ENCODE assay signal across 8 cellular contexts in the genomic region with DNA sequence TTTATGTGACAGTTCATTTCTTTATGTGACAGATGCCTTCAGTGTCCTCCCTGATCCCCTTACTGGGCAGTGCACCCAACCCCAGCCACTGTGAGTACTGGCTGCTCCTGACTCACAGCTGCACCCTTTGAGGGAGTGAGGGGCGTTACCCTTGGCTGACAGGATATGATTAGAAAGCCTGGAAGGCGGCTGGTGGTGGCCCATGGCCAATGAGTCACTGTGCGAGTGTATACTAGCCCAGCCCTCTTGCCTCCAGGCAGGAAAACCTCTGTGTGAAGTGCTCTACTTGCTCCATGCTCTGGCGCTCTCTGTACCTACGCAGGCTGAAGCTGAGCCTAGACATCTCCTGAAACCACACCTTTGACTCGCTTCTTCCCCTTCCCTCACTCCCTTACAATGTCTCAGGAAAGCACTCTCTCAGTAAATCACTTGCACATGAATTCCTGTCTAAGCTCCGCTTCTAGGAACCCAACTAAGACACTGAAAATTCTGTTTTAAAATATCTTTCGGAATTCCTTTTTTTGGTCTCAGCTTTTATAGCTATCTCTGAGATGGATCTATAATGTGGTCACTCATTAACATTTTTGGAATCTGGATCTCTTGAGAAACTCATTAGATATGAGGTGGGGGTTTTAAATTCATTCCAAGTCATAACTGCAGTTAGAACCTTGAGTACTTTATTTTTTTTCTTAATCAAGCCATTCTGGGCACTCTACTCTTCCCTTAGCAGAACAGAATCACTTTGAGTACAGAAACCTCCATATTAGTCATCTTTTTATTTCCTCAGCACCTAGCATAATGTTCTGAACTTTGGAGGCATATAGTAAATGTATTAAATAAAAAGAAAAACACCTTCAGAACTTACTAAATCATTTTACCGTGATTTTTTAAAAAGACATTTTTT. TPM values are rescaled to one million over a fixed set of nuclear protein-coding genes. Genes with fewer than 3 reads are reported as not detected.
DNase-seq lines count a peak whose midpoint lies in the region; ATAC-seq and TF ChIP-seq lines count a peak whose summit lies in the region.

No MANE protein-coding gene starts in this region.

- H3K4me2 ChIP-seq in hepatocyte, result no peak overlapping the region

- in situ Hi-C loops in KBM-7 (cut with MboI; ENCODE audit: low pct_unique_long_range_greater_than_20kb, low sequenced_read_pairs), result no loop called here

- H3K9me3 ChIP-seq in adipocyte (ENCODE audit: control insufficient read depth, low read length), result no peaks in the 10 kb centered on the region
- no peaks in the 10 kb centered on the region for H3K9me3 ChIP-seq in hepatocyte (ENCODE audit: low read depth)

- H3K9me2 ChIP-seq in hepatocyte (replicated peaks; ENCODE audit: insufficient read depth), result no peaks in the 10 kb centered on the region

- H3K27ac ChIP-seq in hepatocyte, result no peak overlapping the region

- peak overlapping the region; percentile 57 for H3K9ac ChIP-seq in adipocyte (ENCODE audit: low read length)

- no peaks in the 10 kb centered on the region for H3K79me2 ChIP-seq in hepatocyte

- H3K4me3 ChIP-seq in adipocyte (ENCODE audit: low read length) (peak overlapping the region; percentile 73), hepatocyte (no peak overlapping the region)

- H3K36me3 ChIP-seq in adipocyte (ENCODE audit: control insufficient read depth, insufficient read depth, low read length, severe bottlenecking) (no peaks in the 10 kb centered on the region), hepatocyte (replicated peaks; ENCODE audit: insufficient read depth, low read depth) (no peaks in the 10 kb centered on the region)

- H4K20me1 ChIP-seq in hepatocyte (ENCODE audit: insufficient read depth, poor library complexity, severe bottlenecking), result no peaks in the 10 kb centered on the region

- TF ChIP-seq CTCF in hepatocyte (IDR thresholded peaks at IDR 0.05; ENCODE audit: poor library complexity), result no peak

- H3K4me1 ChIP-seq in adipocyte (ENCODE audit: control insufficient read depth, insufficient read depth, low read length) (peaks cover 11% of the 10 kb centered on the region), hepatocyte (ENCODE audit: insufficient read depth) (no peaks in the 10 kb centered on the region)

- 68% methylated on average over 9 of the region's 9 CpGs for WGBS in hepatocyte (ENCODE audit: low lambda C conversion rate, missing lambda C conversion rate)

- peak; percentile 1 for DNase-seq in NCI-H146 (lab: John Stamatoyannopoulos, UW)
- no peak for DNase-seq in NCI-H146 treated with DMSO at 0.1 percent for 48 hours (lab: John Stamatoyannopoulos, UW; ENCODE audit: unreplicated experiment)
- peak; percentile 26 for DNase-seq in KBM-7
- DNase-seq in adipocyte (ENCODE audit: low read depth), result peak; percentile 93
- peak; percentile 65 for DNase-seq in hepatocyte (ENCODE audit: low spot score)
- peak; percentile 7 to 30 for DNase-seq in stimulated activated CD8-positive, alpha-beta memory T cell treated with anti-CD3 and anti-CD28 coated beads, Interleukin-15, amount 100 ng/mL, for 48 hours (ENCODE audit: low read depth in 2 of 2)

- H3K27me3 ChIP-seq in adipocyte (replicated peaks; ENCODE audit: control insufficient read depth, insufficient read depth, low read length) (no peaks in the 10 kb centered on the region), hepatocyte (no peaks in the 10 kb centered on the region)

- H2AFZ ChIP-seq in hepatocyte, result no peak overlapping the region

- ATAC-seq in GM19395 (IDR thresholded peaks at IDR 0.05; ENCODE audit: unreplicated experiment) (no peak), HG03442 (IDR thresholded peaks at IDR 0.05; ENCODE audit: unreplicated experiment) (no peak)

RNA-seq across cellular contexts. Expression of a gene that starts 25.3 kb away (rescaled TPM):
- 40.1 and 41.0 TPM in 2 replicates for total RNA-seq in hepatocyte
- 9.9 and 13.1 TPM in 2 replicates for polyA plus RNA-seq in hepatocyte
